ENCODE assay signal across 22 cellular contexts in the genomic region with DNA sequence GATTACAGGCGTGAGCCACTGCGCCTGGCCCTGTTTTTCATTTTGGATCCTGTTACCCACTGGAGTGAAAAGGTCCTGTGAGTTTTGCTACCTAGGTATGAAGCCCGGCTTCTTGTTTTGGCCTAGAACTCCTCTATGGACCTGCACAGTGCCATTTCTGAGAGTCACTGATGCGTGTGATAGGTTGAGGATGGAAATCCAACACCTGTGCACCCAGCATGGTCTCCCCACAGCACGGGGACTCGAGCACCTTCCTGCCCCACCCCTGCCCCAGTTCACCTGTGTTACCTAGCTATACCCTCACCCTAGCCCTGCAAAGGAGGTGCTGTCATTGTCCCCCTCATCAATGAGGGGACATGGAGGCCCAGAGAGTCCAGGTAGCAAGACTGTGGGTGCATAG. TPM values are rescaled to one million over a fixed set of nuclear protein-coding genes. Genes with fewer than 3 reads are reported as not detected.
"Had no signal": no experiment of that assay in that cellular context is flagged by ENCODE, and none has a peak within 500 bp of the region (broad histone marks: within the 10 kb centered on the region; RNA-seq: fewer than 3 reads in every experiment).

No MANE protein-coding gene starts in this region.

- H3K27me3 ChIP-seq: neural progenitor cell had no signal

- H3K36me3 ChIP-seq: colonic mucosa, neural progenitor cell, sigmoid colon, thoracic aorta, upper lobe of right lung had no signal

- H3K9ac ChIP-seq: neural progenitor cell had no signal

- DNase-seq: activated CD4-positive, alpha-beta T cell treated with anti-CD3 and anti-CD28 coated beads for 1 hour; activated CD8-positive, alpha-beta memory T cell treated with anti-CD3 and anti-CD28 coated beads for 24 hours; activated CD8-positive, alpha-beta memory T cell treated with anti-CD3 and anti-CD28 coated beads, Interleukin-2, amount 50 U/mL, for 4 hours; activated T-cell treated with anti-CD3 and anti-CD28 coated beads, Interleukin-2, amount 50 U/mL, for 24 hours; colonic mucosa; foreskin melanocyte; hippocampal formation; retina; sigmoid colon; stimulated activated CD4-positive, alpha-beta T cell treated with anti-CD3 and anti-CD28 coated beads, Interleukin-15, amount 100 ng/mL, for 24 hours; stimulated activated CD4-positive, alpha-beta T cell treated with anti-CD3 and anti-CD28 coated beads, Interleukin-2, amount 100 ng/mL, for 48 hours; stimulated activated CD8-positive, alpha-beta memory T cell treated with anti-CD3 and anti-CD28 coated beads, Interleukin-4, amount 100 ng/mL, for 48 hours; stimulated activated naive B cell treated with anti-CD40 and anti-IgM and Interleukin-4, amounts not matched to agents 10 μg/mL and 1 μg/mL and 100 μg/mL, for 72 hours; T-helper 1 cell; upper lobe of right lung; WERI-Rb-1 had no signal

- ATAC-seq: activated naive CD4-positive, alpha-beta T cell treated with anti-CD3 and anti-CD28 coated beads, Interleukin-2, amount 50 U/mL, for 72 hours; activated T-helper 17 cell treated with anti-CD3 and anti-CD28 coated beads, Interleukin-2, amount 50 U/mL, for 72 hours; naive thymus-derived CD8-positive, alpha-beta T cell; stimulated activated naive B cell treated with anti-CD40 and anti-IgM and Interleukin-4, amounts not matched to agents 10 μg/mL and 1 μg/mL and 100 μg/mL, for 72 hours; upper lobe of right lung had no signal

- H3K4me2 ChIP-seq: smooth muscle cell had no signal

- H2AFZ ChIP-seq: neural progenitor cell had no signal

- H3K27ac ChIP-seq: colonic mucosa, neural progenitor cell, thoracic aorta, WERI-Rb-1 had no signal

- H3K4me1 ChIP-seq: colonic mucosa had no signal

- H3K4me3 ChIP-seq: colonic mucosa, neural progenitor cell, sigmoid colon, smooth muscle cell, thoracic aorta, upper lobe of right lung had no signal

- H3K9me3 ChIP-seq: colonic mucosa, sigmoid colon, thoracic aorta, upper lobe of right lung had no signal

RNA-seq across cellular contexts. Expression of gene FBLN1, which starts 5.1 kb away (rescaled TPM):
- total RNA-seq: naive thymus-derived CD8-positive, alpha-beta T cell had no signal
- polyA plus RNA-seq: naive thymus-derived CD8-positive, alpha-beta T cell had no signal
